In genomic region chr15:42772126-42772525, GRCh38 we compare ENCODE assay signal across 30 cellular contexts. TPM values are rescaled to one million over a fixed set of nuclear protein-coding genes. Genes with fewer than 3 reads are reported as not detected.
DNase-seq lines count a peak whose midpoint lies in the region; ATAC-seq and TF ChIP-seq lines count a peak whose summit lies in the region.
"Had no signal": no experiment of that assay in that cellular context is flagged by ENCODE, and none has a peak within 500 bp of the region (broad histone marks: within the 10 kb centered on the region; RNA-seq: fewer than 3 reads in every experiment).

No MANE protein-coding gene starts in this region.

- H3K36me3 ChIP-seq in MG63 (no peaks in the 10 kb centered on the region), sigmoid colon (peaks cover 0 to 37% (median 3%) of the 10 kb centered on the region in 4 donors)
- H3K36me3 ChIP-seq: uterus had no signal

- intact Hi-C loops in sigmoid colon (cut with DNase I): no loop called here

- no peak overlapping the region for H3K27ac ChIP-seq in sigmoid colon
- H3K27ac ChIP-seq: RWPE1, SK-N-MC, skin epidermis, uterus had no signal

- H3K36me3 Mint-ChIP-seq in brain: peaks cover 67% of the 10 kb centered on the region
- peaks cover 50% of the 10 kb centered on the region for H3K36me3 Mint-ChIP-seq in activated T-cell treated with anti-CD3 and anti-CD28 coated beads, Interleukin-2, amount 50 U/mL, for 4 hours (ENCODE audit: insufficient read depth)

- H3K9me3 ChIP-seq in MG63 (0 out of 2 replicates have a peak, but pooled peaks cover 4% of the 10 kb centered on the region), sigmoid colon (no peaks in the 10 kb centered on the region)
- H3K9me3 ChIP-seq: uterus had no signal

- H3K4me1 Mint-ChIP-seq in brain: no peaks in the 10 kb centered on the region
- no peaks in the 10 kb centered on the region for H3K4me1 Mint-ChIP-seq in activated T-cell treated with anti-CD3 and anti-CD28 coated beads, Interleukin-2, amount 50 U/mL, for 4 hours (ENCODE audit: low read depth)
- H3K4me1 Mint-ChIP-seq: activated B cell treated with CpG ODN at 0.5 μM for 24 hours had no signal

- H3K4me1 ChIP-seq in sigmoid colon: peaks cover 0 to 22% (median 14%) of the 10 kb centered on the region in 4 donors
- H3K4me1 ChIP-seq: uterus had no signal

- DNase-seq in MG63: peak; percentile 11
- DNase-seq in globus pallidus (ENCODE audit: low spot score): peak; percentile 6
- peak; percentile 67 for DNase-seq in sigmoid colon
- no peak for DNase-seq in GM10266 (ENCODE audit: extremely low spot score)
- no peak for DNase-seq in activated CD8-positive, alpha-beta memory T cell treated with anti-CD3 and anti-CD28 coated beads for 24 hours
- DNase-seq in epidermal melanocyte (ENCODE audit: insufficient read length, low spot score): no peak
- DNase-seq in activated T-cell treated with anti-CD3 and anti-CD28 coated beads, Interleukin-2, amount 50 U/mL, for 4 hours: no peak
- DNase-seq: activated B cell treated with CpG ODN at 0.5 μM for 24 hours; activated CD4-positive, alpha-beta T cell treated with anti-CD3 and anti-CD28 coated beads, Interleukin-2, amount 50 U/mL, for 1 hour; activated gamma-delta T cell treated with Interleukin-2 at 50 U/mL for 16 hours; activated T-cell treated with anti-CD3 and anti-CD28 coated beads, Interleukin-2, amount 50 U/mL, for 48 hours; CD4-positive, alpha-beta memory T cell; cerebellar nuclear complex; EL; glutamatergic neuron; naive thymus-derived CD4-positive, alpha-beta T cell; NCI-H1092; NCI-H1694 treated with DMSO at 0.1 percent for 48 hours; NCI-H510A treated with DMSO at 0.1 percent for 48 hours; occipital lobe; OCI-M1; stimulated activated naive B cell treated with anti-CD40 and anti-IgM and Interleukin-4, amounts not matched to agents 10 μg/mL and 1 μg/mL and 100 μg/mL, for 72 hours; T-helper 1 cell had no signal

- ATAC-seq in activated T-cell treated with anti-CD3 and anti-CD28 coated beads, Interleukin-2, amount 50 U/mL, for 4 hours: no peak
- ATAC-seq: GM12878; naive thymus-derived CD4-positive, alpha-beta T cell; stimulated activated naive B cell treated with anti-CD40 and anti-IgM and Interleukin-4, amounts not matched to agents 10 μg/mL and 1 μg/mL and 100 μg/mL, for 72 hours had no signal

- TF ChIP-seq CTCF in brain (conservative IDR thresholded peaks at IDR 0.05): no peak
- no peak for TF ChIP-seq CTCF in sigmoid colon (IDR thresholded peaks at IDR 0.05)
- no peak for TF ChIP-seq CTCF in GM10266 (IDR thresholded peaks at IDR 0.05; ENCODE audit: control insufficient read depth, insufficient read depth, low read depth, missing control alignments)

- no peak for TF ChIP-seq EP300 in sigmoid colon (IDR thresholded peaks at IDR 0.05)

- peak overlapping the region in 4 of 5 experiments; percentile 31 to 83 (median 54) for H3K27ac Mint-ChIP-seq in brain
- H3K27ac Mint-ChIP-seq: activated B cell treated with CpG ODN at 0.5 μM for 24 hours; CD4-positive, alpha-beta memory T cell; IgD-negative memory B cell; naive thymus-derived CD4-positive, alpha-beta T cell; stimulated activated naive B cell treated with anti-CD40 and anti-IgM and Interleukin-4, amounts not matched to agents 10 μg/mL and 1 μg/mL and 100 μg/mL, for 72 hours had no signal

- peaks cover 8 to 35% (median 23%) of the 10 kb centered on the region in 5 experiments for H3K9me3 Mint-ChIP-seq in brain
- H3K9me3 Mint-ChIP-seq in activated T-cell treated with anti-CD3 and anti-CD28 coated beads, Interleukin-2, amount 50 U/mL, for 4 hours: peaks cover 10% of the 10 kb centered on the region
- H3K9me3 Mint-ChIP-seq: activated B cell treated with CpG ODN at 0.5 μM for 24 hours had no signal

- H3K27me3 ChIP-seq in MG63 (no peaks in the 10 kb centered on the region), sigmoid colon (no peaks in the 10 kb centered on the region)
- H3K27me3 ChIP-seq: uterus had no signal

- no peak for TF ChIP-seq POLR2A in sigmoid colon (IDR thresholded peaks at IDR 0.05)

- 72 to 79% methylated on average over 2 of the region's 2 CpGs for WGBS in sigmoid colon, 2 donors

- no peaks in the 10 kb centered on the region for H3K27me3 Mint-ChIP-seq in brain
- no peaks in the 10 kb centered on the region for H3K27me3 Mint-ChIP-seq in activated T-cell treated with anti-CD3 and anti-CD28 coated beads, Interleukin-2, amount 50 U/mL, for 4 hours (ENCODE audit: low read depth)
- H3K27me3 Mint-ChIP-seq: activated B cell treated with CpG ODN at 0.5 μM for 24 hours; CD4-positive, alpha-beta memory T cell; IgD-negative memory B cell; naive thymus-derived CD4-positive, alpha-beta T cell; stimulated activated naive B cell treated with anti-CD40 and anti-IgM and Interleukin-4, amounts not matched to agents 10 μg/mL and 1 μg/mL and 100 μg/mL, for 72 hours had no signal

- H3K4me3 ChIP-seq in MG63: no peak overlapping the region
- no peak overlapping the region for H3K4me3 ChIP-seq in sigmoid colon
- H3K4me3 ChIP-seq: GM12878, SK-N-MC, skin epidermis, uterus had no signal

- H3K4me3 Mint-ChIP-seq in brain: no peak overlapping the region
- H3K4me3 Mint-ChIP-seq in activated T-cell treated with anti-CD3 and anti-CD28 coated beads, Interleukin-2, amount 50 U/mL, for 4 hours: no peak overlapping the region
- H3K4me3 Mint-ChIP-seq: activated B cell treated with CpG ODN at 0.5 μM for 24 hours; CD4-positive, alpha-beta memory T cell; IgD-negative memory B cell; naive thymus-derived CD4-positive, alpha-beta T cell; stimulated activated naive B cell treated with anti-CD40 and anti-IgM and Interleukin-4, amounts not matched to agents 10 μg/mL and 1 μg/mL and 100 μg/mL, for 72 hours had no signal

RNA-seq across cellular contexts. Expression of gene CDAN1, which starts 35.2 kb away (rescaled TPM):
- 7.9 and 9.5 TPM in 2 replicates for total RNA-seq in MG63 (2014; rRNA removed; shearing (Covaris generic); ENCODE audit: low replicate concordance)
- polyA plus RNA-seq in brain (ENCODE audit: insufficient read depth, low read depth, low replicate concordance) (7.9 TPM), sigmoid colon (1 to 10 TPM; 1.2 to 8.0 (median 3.0) TPM)
- total RNA-seq in sigmoid colon: 10 to 100 TPM in 1 of 4 donors, 1 to 10 TPM in 3; 7.6 to 11.4 (median 9.8) TPM
- 10 to 100 TPM; 12.8 to 17.1 (median 13.7) TPM for total RNA-seq in activated T-cell treated with anti-CD3 and anti-CD28 coated beads, Interleukin-2, amount 50 U/mL, for 4 hours

Comparison
In these comparisons a context has a peak if more than half of its experiments do, and no peak if none do; other contexts are left out.
1. DNase-seq: peak in MG63 (single experiment), globus pallidus (single experiment) and sigmoid colon (single experiment); none in GM10266 (single experiment), activated CD8-positive, alpha-beta memory T cell treated with anti-CD3 and anti-CD28 coated beads for 24 hours (single experiment), epidermal melanocyte (single experiment) and activated T-cell treated with anti-CD3 and anti-CD28 coated beads, Interleukin-2, amount 50 U/mL, for 4 hours (single experiment).